In genomic region chr10:24382979-24383663, GRCh38 we compare ENCODE assay signal across 8 cellular contexts.
DNase-seq lines count a peak whose midpoint lies in the region; ATAC-seq, FAIRE-seq and TF ChIP-seq lines count a peak whose summit lies in the region.

No MANE protein-coding gene starts in this region.

- H3K36me3 ChIP-seq in suprapubic skin (peaks cover 4% of the 10 kb centered on the region), HAP-1 (replicated peaks) (no peaks in the 10 kb centered on the region)

- H3K4me3 ChIP-seq in fibroblast of the aortic adventitia (ENCODE audit: low read depth, low read length) = no peak overlapping the region
- no peak overlapping the region for H3K4me3 ChIP-seq in suprapubic skin
- no peak overlapping the region for H3K4me3 ChIP-seq in HAP-1

- no peak for TF ChIP-seq POLR2A in GM12891 (IDR thresholded peaks at IDR 0.05; ENCODE audit: low read depth, low read length)
- TF ChIP-seq POLR2A in suprapubic skin (IDR thresholded peaks at IDR 0.05) = no peak

- DNase-seq in GM12891 (ENCODE audit: insufficient read length, low spot score) (peak; percentile 11), HT-29 (ENCODE audit: low spot score) (peak; percentile 55), fibroblast of the aortic adventitia (ENCODE audit: low read depth) (peak; percentile 35), suprapubic skin (ENCODE audit: low spot score in 2 of 2) (peak in 1 of 2 donors; percentile 62), NCI-H187 (lab: John Stamatoyannopoulos, UW) (no peak), HAP-1 (ENCODE audit: low spot score in 2 of 2) (no peak), NCI-H748 treated with DMSO at 0.1 percent for 48 hours (lab: John Stamatoyannopoulos, UW) (no peak)

- ATAC-seq in GM21526 (IDR thresholded peaks at IDR 0.05; ENCODE audit: low FRiP score, unreplicated experiment) = peak; percentile 65

- peak overlapping the region; percentile 84 for H3K27ac ChIP-seq in suprapubic skin

- TF ChIP-seq CTCF in fibroblast of the aortic adventitia (IDR thresholded peaks at IDR 0.05; ENCODE audit: insufficient read depth, low read length) = no peak
- no peak for TF ChIP-seq CTCF in suprapubic skin (IDR thresholded peaks at IDR 0.05)

- H3K4me1 ChIP-seq in suprapubic skin (peaks cover 28% of the 10 kb centered on the region), HAP-1 (no peaks in the 10 kb centered on the region)

- TF ChIP-seq EP300 in suprapubic skin (IDR thresholded peaks at IDR 0.05) = no peak

- peak; percentile 71 for FAIRE-seq in GM12891 (lab: Jason Lieb, UNC)

- in situ Hi-C loops in HAP-1 (cut with MboI; ENCODE audit: low sequenced_read_pairs) = no loop called here

- WGBS in suprapubic skin = 46% methylated on average over 12 of the region's 12 CpGs

- H3K9me3 ChIP-seq in suprapubic skin (no peaks in the 10 kb centered on the region), HAP-1 (no peaks in the 10 kb centered on the region)

- no peaks in the 10 kb centered on the region for H3K27me3 ChIP-seq in suprapubic skin
- H3K27me3 ChIP-seq in HAP-1 (ENCODE audit: low read depth) = no peaks in the 10 kb centered on the region

TF ChIP-seq in GM12891, 5 proteins besides CTCF, POLR2A, EP300 and RAD21:
- TF ChIP-seq SPI1 (IDR thresholded peaks at IDR 0.05; ENCODE audit: low read depth, low read length) (no peak), POLR2AphosphoS5 (IDR thresholded peaks at IDR 0.05; ENCODE audit: low read depth, low read length) (no peak), POU2F2 (IDR thresholded peaks at IDR 0.05; ENCODE audit: low read depth, low read length) (no peak), TAF1 (IDR thresholded peaks at IDR 0.05; ENCODE audit: low read depth, low read length) (no peak), PAX5 (IDR thresholded peaks at IDR 0.05; ENCODE audit: insufficient read depth, low read length, severe bottlenecking) (no peak)

Comparison
In these comparisons a context has a peak if more than half of its experiments do, and no peak if none do; other contexts are left out.
1. DNase-seq: peak in GM12891 (single experiment), HT-29 (single experiment) and fibroblast of the aortic adventitia (single experiment); none in NCI-H187 (0 of 2), HAP-1 (0 of 2) and NCI-H748 treated with DMSO at 0.1 percent for 48 hours (single experiment).